Comparison of ENCODE assay signal across 9 cellular contexts in the genomic region with DNA sequence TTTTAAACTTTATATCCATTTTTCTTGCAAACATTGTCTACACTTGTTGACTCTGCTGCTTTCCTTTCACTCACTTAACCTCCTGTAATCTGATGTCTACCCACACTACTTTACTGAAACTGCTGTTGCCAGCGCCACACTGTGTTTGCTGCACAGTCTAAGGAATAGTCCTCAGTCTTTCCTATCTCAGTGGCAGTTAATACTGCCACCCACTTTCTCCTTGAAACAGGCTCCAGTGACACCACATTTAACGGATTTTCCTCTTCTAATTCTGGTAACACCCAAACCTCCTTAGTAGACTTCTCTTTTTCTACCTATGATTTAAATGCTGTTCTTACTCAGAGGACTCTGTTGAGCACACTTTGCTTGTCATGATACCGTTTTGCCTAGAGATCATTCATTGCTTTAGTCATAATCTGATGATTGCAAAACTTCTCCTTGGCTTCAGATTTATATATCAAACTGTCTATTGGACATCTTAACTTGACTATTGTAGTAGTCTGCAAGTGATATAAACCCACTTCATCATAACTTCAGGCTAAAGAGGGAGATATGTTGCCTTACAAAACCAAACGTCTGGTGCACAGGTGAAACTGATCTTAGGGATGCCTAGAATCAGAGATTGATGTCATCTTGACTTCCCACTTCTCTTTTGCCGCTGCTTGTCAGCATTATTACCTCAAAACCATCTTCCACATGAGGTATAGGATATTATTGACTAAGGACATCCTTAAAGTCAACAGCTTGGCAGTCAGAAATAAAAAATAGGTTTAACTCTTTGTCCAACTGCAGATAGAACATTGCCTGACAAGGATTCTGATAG.
DNase-seq lines count a peak whose midpoint lies in the region; ATAC-seq and TF ChIP-seq lines count a peak whose summit lies in the region.
"Had no signal": no experiment of that assay in that cellular context is flagged by ENCODE, and none has a peak within 500 bp of the region (broad histone marks: within the 10 kb centered on the region; RNA-seq: fewer than 3 reads in every experiment).

No MANE protein-coding gene starts in this region.

- peak; percentile 80 for DNase-seq in activated CD4-positive, alpha-beta T cell treated with anti-CD3 and anti-CD28 coated beads, Interleukin-2, amount 10 ng/mL, durations not matched to agents 24 days and 14 days
- DNase-seq in putamen (ENCODE audit: low spot score), result peak; percentile 47
- DNase-seq in occipital lobe (lab: John Stamatoyannopoulos, UW), result no peak
- no peak for DNase-seq in GM03348 (ENCODE audit: low spot score)
- no peak for DNase-seq in prostate gland (ENCODE audit: low spot score)
- DNase-seq in MCF 10A (ENCODE audit: unreplicated experiment), result no peak
- DNase-seq: NCI-H510A treated with DMSO at 0.1 percent for 48 hours had no signal

- H3K27ac Mint-ChIP-seq in activated CD4-positive, alpha-beta T cell treated with anti-CD3 and anti-CD28 coated beads, Interleukin-2, amount 10 ng/mL, durations not matched to agents 24 days and 14 days, result peak overlapping the region; percentile 81
- no peak overlapping the region for H3K27ac Mint-ChIP-seq in MCF 10A (ENCODE audit: low read depth, unreplicated experiment)

- ATAC-seq in GM18909 (IDR thresholded peaks at IDR 0.05; ENCODE audit: poor library complexity, unreplicated experiment) (peak; percentile 50), HG03280 (IDR thresholded peaks at IDR 0.05; ENCODE audit: unreplicated experiment) (peak; percentile 57)

- no peak overlapping the region for H3K4me3 ChIP-seq in prostate gland

- intact Hi-C loops in activated CD4-positive, alpha-beta T cell treated with anti-CD3 and anti-CD28 coated beads, Interleukin-2, amount 10 ng/mL, durations not matched to agents 24 days and 14 days (cut with micrococcal nuclease), result loop anchor here (1.0 to 5.0 kb wide), 6 partner anchors 9 to 77 kb away; no protein-coding TSS in a partner anchor
- intact Hi-C loops in prostate gland (cut with DNase I), result no loop called here
- intact Hi-C loops in MCF 10A (cut with micrococcal nuclease), result no loop called here

- no peaks in the 10 kb centered on the region for H3K9me3 ChIP-seq in prostate gland

- no peaks in the 10 kb centered on the region for H3K27me3 Mint-ChIP-seq in activated CD4-positive, alpha-beta T cell treated with anti-CD3 and anti-CD28 coated beads, Interleukin-2, amount 10 ng/mL, durations not matched to agents 24 days and 14 days
- no peaks in the 10 kb centered on the region for H3K27me3 Mint-ChIP-seq in MCF 10A (ENCODE audit: insufficient read depth, unreplicated experiment)

- TF ChIP-seq CTCF in prostate gland (IDR thresholded peaks at IDR 0.05) (no peak), MCF 10A (IDR thresholded peaks at IDR 0.05; ENCODE audit: unreplicated experiment) (no peak)

- no peaks in the 10 kb centered on the region for H3K36me3 ChIP-seq in prostate gland

- POLR2A ChIA-PET in MCF 10A (lab: Yijun Ruan, JAX), result interaction anchor here (0.6 to 2.7 kb wide), 4 partner anchors 9 to 119 kb away, joined by 3 to 20 read pairs (median 6); a partner anchor contains a TSS

- peak overlapping the region; percentile 49 for H3K4me3 Mint-ChIP-seq in activated CD4-positive, alpha-beta T cell treated with anti-CD3 and anti-CD28 coated beads, Interleukin-2, amount 10 ng/mL, durations not matched to agents 24 days and 14 days
- no peak overlapping the region for H3K4me3 Mint-ChIP-seq in MCF 10A (ENCODE audit: unreplicated experiment)

- CTCF ChIA-PET in MCF 10A (lab: Yijun Ruan, JAX), result interaction anchor here (0.8 kb wide), 1 partner anchor 11 kb away, joined by 4 read pairs; no protein-coding TSS in a partner anchor

- H3K9me3 Mint-ChIP-seq in activated CD4-positive, alpha-beta T cell treated with anti-CD3 and anti-CD28 coated beads, Interleukin-2, amount 10 ng/mL, durations not matched to agents 24 days and 14 days, result no peaks in the 10 kb centered on the region
- H3K9me3 Mint-ChIP-seq in MCF 10A (ENCODE audit: unreplicated experiment), result no peaks in the 10 kb centered on the region

- H3K4me1 ChIP-seq in prostate gland (replicated peaks), result no peaks in the 10 kb centered on the region

- H3K27me3 ChIP-seq in prostate gland (replicated peaks; ENCODE audit: insufficient read depth), result no peaks in the 10 kb centered on the region

- no peak overlapping the region for H3K27ac ChIP-seq in prostate gland

- no peak for TF ChIP-seq POLR2A in prostate gland (IDR thresholded peaks at IDR 0.05)

- peaks cover 32% of the 10 kb centered on the region for H3K36me3 Mint-ChIP-seq in activated CD4-positive, alpha-beta T cell treated with anti-CD3 and anti-CD28 coated beads, Interleukin-2, amount 10 ng/mL, durations not matched to agents 24 days and 14 days (ENCODE audit: low read depth)
- peaks cover 36% of the 10 kb centered on the region for H3K36me3 Mint-ChIP-seq in MCF 10A (ENCODE audit: insufficient read depth, unreplicated experiment)

- 80% methylated on average over 5 of the region's 5 CpGs for WGBS in prostate gland

- BruUV-seq in MCF 10A (replicated peaks; lab: Mats Ljungman, UMichigan), result no TSS peak

- H3K4me1 Mint-ChIP-seq in activated CD4-positive, alpha-beta T cell treated with anti-CD3 and anti-CD28 coated beads, Interleukin-2, amount 10 ng/mL, durations not matched to agents 24 days and 14 days, result peaks cover 45% of the 10 kb centered on the region
- H3K4me1 Mint-ChIP-seq in MCF 10A (ENCODE audit: insufficient read depth, unreplicated experiment), result peaks cover 28% of the 10 kb centered on the region

Comparison
In these comparisons a context has a peak if more than half of its experiments do, and no peak if none do; other contexts are left out.
1. DNase-seq: peak in activated CD4-positive, alpha-beta T cell treated with anti-CD3 and anti-CD28 coated beads, Interleukin-2, amount 10 ng/mL, durations not matched to agents 24 days and 14 days (single experiment) and putamen (single experiment); none in occipital lobe (single experiment), GM03348 (single experiment), prostate gland (single experiment) and MCF 10A (single experiment).